In the genomic region with DNA sequence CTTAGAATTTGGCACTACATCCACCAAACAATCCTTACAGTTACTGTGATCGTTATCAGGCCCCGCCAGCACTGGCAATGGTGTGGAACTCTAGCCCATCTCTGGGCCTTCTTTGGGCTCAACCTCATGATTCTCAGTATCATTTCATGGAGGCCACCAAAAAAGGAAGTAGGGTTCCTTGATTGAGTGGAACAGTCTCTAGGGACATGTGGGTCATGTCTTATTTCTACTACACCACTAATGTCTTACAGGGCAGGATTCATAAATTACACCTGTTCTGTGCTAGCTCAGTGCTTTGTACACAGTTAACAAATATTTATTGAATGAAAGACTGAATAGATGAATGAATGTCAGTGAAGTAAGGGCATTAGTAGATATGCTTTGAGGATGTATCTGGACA, we compare ENCODE assay signal across 10 cellular contexts. TPM values are rescaled to one million over a fixed set of nuclear protein-coding genes. Genes with fewer than 3 reads are reported as not detected.
DNase-seq lines count a peak whose midpoint lies in the region; ATAC-seq and TF ChIP-seq lines count a peak whose summit lies in the region.
"Had no signal": no experiment of that assay in that cellular context is flagged by ENCODE, and none has a peak within 500 bp of the region (broad histone marks: within the 10 kb centered on the region; RNA-seq: fewer than 3 reads in every experiment).

No MANE protein-coding gene starts in this region.

- H3K36me3 ChIP-seq in DOHH2 (ENCODE audit: control insufficient read depth, low read length) (peaks cover 78% of the 10 kb centered on the region), spleen (peaks cover 0 to 100% (median 70%) of the 10 kb centered on the region in 6 donors)

- TF ChIP-seq CTCF in DOHH2 (IDR thresholded peaks at IDR 0.05; ENCODE audit: low read depth, low read length, poor library complexity, severe bottlenecking) (no peak), spleen (IDR thresholded peaks at IDR 0.05 in 8 of 11, conservative IDR thresholded peaks at IDR 0.05 in 3 of 11) (no peak)

- no peaks in the 10 kb centered on the region for H3F3A ChIP-seq in DOHH2 (ENCODE audit: control insufficient read depth, insufficient read depth)

- no peaks in the 10 kb centered on the region for H4K20me1 ChIP-seq in DOHH2 (ENCODE audit: control insufficient read depth, insufficient read depth, low read depth, low read length)

- DNase-seq in GM19240 (ENCODE audit: insufficient read length, low spot score) = peak; percentile 29
- DNase-seq in anterior cingulate cortex (lab: John Stamatoyannopoulos, UW) = no peak
- DNase-seq in NCI-H187 (lab: John Stamatoyannopoulos, UW) = no peak
- DNase-seq in RPMI8226 = no peak
- no peak for DNase-seq in spleen
- DNase-seq: IMR-90, NCI-H510A had no signal

- H3K4me2 ChIP-seq in DOHH2 (ENCODE audit: low read length) = peak overlapping the region; percentile 26

- no peaks in the 10 kb centered on the region for H3K27me3 ChIP-seq in DOHH2 (ENCODE audit: control insufficient read depth, low read length)
- H3K27me3 ChIP-seq in spleen (replicated peaks in 1 of 7) = no peaks in the 10 kb centered on the region

- H3K9me3 ChIP-seq in DOHH2 (ENCODE audit: control insufficient read depth, insufficient read depth, low read length) (no peaks in the 10 kb centered on the region), spleen (no peaks in the 10 kb centered on the region)

- H3K4me3 ChIP-seq in DOHH2 (ENCODE audit: low read length) (0 out of 2 replicates have a peak overlapping the region, but pooled peaks have one; percentile 3), spleen (no peak overlapping the region)

- intact Hi-C loops in spleen (cut with DNase I; ENCODE audit: low total_unique reads) = no loop called here

- ATAC-seq in HG02763 (IDR thresholded peaks at IDR 0.05; ENCODE audit: unreplicated experiment) (peak; percentile 79), HG03558 (IDR thresholded peaks at IDR 0.05; ENCODE audit: extremely low read depth, unreplicated experiment) (peak; percentile 80)

- peaks cover 13% of the 10 kb centered on the region for H3K4me1 ChIP-seq in DOHH2 (ENCODE audit: control insufficient read depth, low read length)
- peaks cover 0 to 8% (median 0%) of the 10 kb centered on the region in 6 donors for H3K4me1 ChIP-seq in spleen

- H3K9me2 ChIP-seq in DOHH2 (replicated peaks; ENCODE audit: control insufficient read depth, low read length) = no peaks in the 10 kb centered on the region

- TF ChIP-seq POLR2A in spleen (IDR thresholded peaks at IDR 0.05) = no peak

- WGBS in spleen, 5 donors = 75 to 91% (median 80%) methylated on average over 2 of the region's 2 CpGs

- H3K27ac ChIP-seq in DOHH2 (ENCODE audit: low read depth, low read length) = no peak overlapping the region
- H3K27ac ChIP-seq in spleen = no peak overlapping the region

- no peaks in the 10 kb centered on the region for H3K79me2 ChIP-seq in DOHH2 (ENCODE audit: control insufficient read depth, low read length)

RNA-seq across cellular contexts. Expression of gene AP3M1, which starts 53.9 kb away (rescaled TPM):
- 10 to 100 TPM; 31.6 to 39.5 (median 34.3) TPM for total RNA-seq in spleen
- polyA plus RNA-seq in spleen = 10 to 100 TPM in 1 of 3 donors, 1 to 10 TPM in 2; 7.3 to 13.0 (median 9.1) TPM

RNA-seq across cellular contexts. Expression of gene ADK, which starts 54.2 kb away (rescaled TPM):
- total RNA-seq in spleen = 10 to 100 TPM; 24.2 to 40.5 (median 34.1) TPM
- 10 to 100 TPM; 11.1 to 18.9 (median 17.1) TPM for polyA plus RNA-seq in spleen
